1 cellular context compared by ENCODE assay signal in genomic region chr19:50465000-50465399, GRCh38.
TF ChIP-seq lines count a peak whose summit lies in the region.

No MANE protein-coding gene starts in this region.

TF ChIP-seq in H1, 55 proteins besides CTCF, POLR2A, EP300 and RAD21:
- TF ChIP-seq HDAC2 (IDR thresholded peaks at IDR 0.05; ENCODE audit: borderline replicate concordance in 1 of 2, low read depth in 2 of 2, low read length in 2 of 2) (no peak), CREB1 (IDR thresholded peaks at IDR 0.05) (no peak), YY1 (IDR thresholded peaks at IDR 0.05; ENCODE audit: low read depth, low read length) (no peak), KDM4A (IDR thresholded peaks at IDR 0.05; ENCODE audit: low read depth, low read length, severe bottlenecking) (no peak), KDM1A (IDR thresholded peaks at IDR 0.05; ENCODE audit: borderline replicate concordance, low read length) (no peak), SP4 (IDR thresholded peaks at IDR 0.05; ENCODE audit: low read length) (no peak), RBBP5 (IDR thresholded peaks at IDR 0.05; ENCODE audit: borderline replicate concordance, low read depth, low read length) (no peak), SAP30 (IDR thresholded peaks at IDR 0.05; ENCODE audit: insufficient read depth, insufficient replicate concordance, low read length) (no peak), MAX (IDR thresholded peaks at IDR 0.05) (no peak), ASH2L (IDR thresholded peaks at IDR 0.05; ENCODE audit: low read length) (no peak), KDM5A (IDR thresholded peaks at IDR 0.05; ENCODE audit: low read length) (no peak), GTF2F1 (IDR thresholded peaks at IDR 0.05; ENCODE audit: borderline replicate concordance, low read depth, low read length) (no peak), EGR1 (IDR thresholded peaks at IDR 0.05; ENCODE audit: borderline replicate concordance, low read depth, low read length) (no peak), CBX5 (IDR thresholded peaks at IDR 0.05; ENCODE audit: low read depth, low read length) (no peak)
